Comparison of ENCODE assay signal across 7 cellular contexts in the genomic region with DNA sequence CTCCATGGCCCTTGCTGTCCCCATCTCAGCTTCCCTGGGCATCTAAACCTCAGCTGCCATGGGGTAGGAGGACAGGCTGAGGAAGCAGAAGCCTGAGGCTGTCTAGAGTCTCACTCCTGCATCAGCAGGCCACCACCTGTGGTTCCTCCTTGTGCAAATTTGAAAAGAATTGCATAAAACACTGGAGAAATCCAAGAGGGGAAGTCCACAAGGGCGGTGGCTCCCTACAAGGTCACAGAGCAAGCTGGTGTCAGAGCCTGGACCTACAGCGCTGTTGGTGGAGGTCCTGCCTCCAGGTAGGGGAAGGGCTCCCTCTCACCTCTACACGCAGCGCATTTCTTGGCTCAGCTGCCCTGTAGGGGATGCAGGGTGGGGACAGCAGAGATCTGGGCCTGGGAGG. TPM values are rescaled to one million over a fixed set of nuclear protein-coding genes. Genes with fewer than 3 reads are reported as not detected.
"Had no signal": no experiment of that assay in that cellular context is flagged by ENCODE, and none has a peak within 500 bp of the region (broad histone marks: within the 10 kb centered on the region; RNA-seq: fewer than 3 reads in every experiment).

A gene (plus strand): TSS at position 253 of the 400 bp plus-strand sequence. CDS start 228 bp downstream, outside the sequence.

RNA-seq across cellular contexts. Expression of the gene that starts here (rescaled TPM):
- total RNA-seq: activated CD8-positive, alpha-beta T cell treated with anti-CD3 and anti-CD28 coated beads, Interleukin-2, amount 10 ng/mL, durations not matched to agents 7 days and 5 days; activated T-helper 1 cell treated with anti-CD3 and anti-CD28 coated beads, Interleukin-12 subunit alpha, Interleukin-12 subunit beta, Interleukin-2, Interleukin-4 antibody, amounts not matched to agents 30 ng/mL and 10 ng/mL and 1 ng/mL, durations not matched to agents 14 hours and 24 hours and 36 hours; ascending aorta; endothelial cell of umbilical vein; naive thymus-derived CD8-positive, alpha-beta T cell; right atrium auricular region had no signal
- polyA plus RNA-seq: endothelial cell of umbilical vein; naive thymus-derived CD8-positive, alpha-beta T cell; pancreas had no signal
